23 cellular contexts compared by ENCODE assay signal in the genomic region with DNA sequence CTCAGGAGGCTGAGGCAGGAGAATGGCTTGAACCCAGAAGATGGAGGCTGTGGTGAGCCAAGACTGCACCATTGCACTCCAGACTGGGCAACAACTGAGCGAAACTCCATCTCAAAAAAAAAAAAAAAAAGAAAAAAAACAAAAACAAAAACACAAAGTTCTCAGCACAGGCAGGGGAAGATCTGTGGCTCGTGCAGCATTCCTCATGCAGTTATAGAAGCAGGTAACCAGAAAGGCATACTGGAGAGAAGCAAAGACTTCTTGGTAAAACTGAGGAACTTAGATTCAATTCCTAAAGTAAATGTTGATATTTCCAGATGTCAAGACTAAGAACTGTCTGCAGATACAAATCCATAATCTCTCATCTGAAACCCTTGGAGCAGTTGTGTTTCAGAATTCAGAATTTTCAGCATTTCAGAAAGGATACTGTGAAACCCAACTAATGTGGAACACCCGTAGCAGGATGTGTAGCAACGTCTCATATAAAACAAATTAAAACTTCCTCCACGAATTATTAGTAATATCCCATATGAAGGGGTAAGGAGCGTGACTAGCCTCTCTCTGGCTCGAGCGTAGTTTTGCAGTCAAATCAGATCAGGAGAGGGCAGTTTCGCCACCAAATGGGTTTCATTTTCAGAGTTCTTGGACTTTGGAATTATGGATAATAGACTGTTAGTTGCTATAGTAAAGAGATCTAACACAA. TPM values are rescaled to one million over a fixed set of nuclear protein-coding genes. Genes with fewer than 3 reads are reported as not detected.
A peak's percentile ranks its signal among the peaks of the same experiment; 100 is the strongest.
DNase-seq lines count a peak whose midpoint lies in the region; ATAC-seq and TF ChIP-seq lines count a peak whose summit lies in the region.
"Had no signal": no experiment of that assay in that cellular context is flagged by ENCODE, and none has a peak within 500 bp of the region (broad histone marks: within the 10 kb centered on the region; RNA-seq: fewer than 3 reads in every experiment).

No MANE protein-coding gene starts in this region.

- no peak overlapping the region for H3K4me3 Mint-ChIP-seq in CD14-positive monocyte
- H3K4me3 Mint-ChIP-seq: activated naive CD4-positive, alpha-beta T cell treated with anti-CD3 and anti-CD28 coated beads, Interleukin-2, amount 50 U/mL, for 24 hours; GM23338 had no signal

- H4K20me1 ChIP-seq in osteoblast (ENCODE audit: insufficient read depth, low read length): no peaks in the 10 kb centered on the region

- peaks cover 0 to 3% (median 2%) of the 10 kb centered on the region in 3 donors for H3K27me3 Mint-ChIP-seq in CD14-positive monocyte (ENCODE audit: low read depth in 3 of 3)

- H3K27me3 ChIP-seq in osteoblast (ENCODE audit: insufficient read depth, low read length): no peaks in the 10 kb centered on the region
- H3K27me3 ChIP-seq: brain microvascular endothelial cell, neutrophil, sigmoid colon, testis had no signal

- TF ChIP-seq CTCF in osteoblast (IDR thresholded peaks at IDR 0.05; ENCODE audit: extremely low read depth, low read depth, low read length): no peak
- no peak for TF ChIP-seq CTCF in CD14-positive monocyte (IDR thresholded peaks at IDR 0.05)

- H3K27ac Mint-ChIP-seq in CD14-positive monocyte: no peak overlapping the region
- H3K27ac Mint-ChIP-seq: activated naive CD4-positive, alpha-beta T cell treated with anti-CD3 and anti-CD28 coated beads, Interleukin-2, amount 50 U/mL, for 24 hours; GM23338 had no signal

- H3K4me1 Mint-ChIP-seq in CD14-positive monocyte: no peaks in the 10 kb centered on the region
- H3K4me1 Mint-ChIP-seq: activated naive CD4-positive, alpha-beta T cell treated with anti-CD3 and anti-CD28 coated beads, Interleukin-2, amount 50 U/mL, for 24 hours had no signal

- H3K27ac ChIP-seq in osteoblast (ENCODE audit: low read depth, low read length): no peak overlapping the region
- H3K27ac ChIP-seq: brain microvascular endothelial cell, neutrophil, sigmoid colon, SK-N-MC, testis had no signal

- ATAC-seq in GM19324 (IDR thresholded peaks at IDR 0.05; ENCODE audit: low FRiP score, unreplicated experiment): peak; percentile 38
- ATAC-seq in HG02610 (IDR thresholded peaks at IDR 0.05; ENCODE audit: unreplicated experiment): peak; percentile 25
- ATAC-seq in HG03521 (IDR thresholded peaks at IDR 0.05; ENCODE audit: unreplicated experiment): peak; percentile 21
- no peak for ATAC-seq in GM18517 (IDR thresholded peaks at IDR 0.05; ENCODE audit: unreplicated experiment)
- ATAC-seq: esophagus mucosa, GM23338 had no signal

- no peaks in the 10 kb centered on the region for H3K36me3 Mint-ChIP-seq in CD14-positive monocyte
- H3K36me3 Mint-ChIP-seq: activated naive CD4-positive, alpha-beta T cell treated with anti-CD3 and anti-CD28 coated beads, Interleukin-2, amount 50 U/mL, for 24 hours had no signal

- intact Hi-C loops in CD14-positive monocyte (cut with micrococcal nuclease): no loop called here

- H3K36me3 ChIP-seq in osteoblast (ENCODE audit: insufficient read depth, low read length): no peaks in the 10 kb centered on the region
- H3K36me3 ChIP-seq: brain microvascular endothelial cell, neutrophil, sigmoid colon had no signal

- peak overlapping the region; percentile 90 for H2AFZ ChIP-seq in osteoblast (ENCODE audit: low read length)
- H2AFZ ChIP-seq: GM23338 had no signal

- peaks cover 4 to 15% (median 13%) of the 10 kb centered on the region in 7 donors for H3K9me3 Mint-ChIP-seq in CD14-positive monocyte

- peak overlapping the region; percentile 75 for H3K4me2 ChIP-seq in osteoblast (ENCODE audit: insufficient read depth, low read length)
- H3K4me2 ChIP-seq: GM23338 had no signal

- peak overlapping the region; percentile 70 for H3K4me3 ChIP-seq in osteoblast (ENCODE audit: insufficient read depth, low read length)
- H3K4me3 ChIP-seq: GM23338, sigmoid colon, SK-N-MC, testis had no signal

- DNase-seq in osteoblast (ENCODE audit: insufficient read length, low spot score, missing footprints): no peak
- no peak for DNase-seq in T-helper 9 cell
- DNase-seq in T-helper 1 cell: no peak
- DNase-seq in CD14-positive monocyte (ENCODE audit: low spot score): no peak
- DNase-seq: activated CD4-positive, alpha-beta T cell treated with anti-CD3 and anti-CD28 coated beads, Interleukin-2, amount 50 U/mL, for 1 hour; brain microvascular endothelial cell; NCI-H2029; NCI-H524; OCI-M1; sigmoid colon; stimulated activated CD4-positive, alpha-beta T cell treated with anti-CD3 and anti-CD28 coated beads, Interleukin-2, amount 100 ng/mL, for 48 hours; testis had no signal

- H3K9me3 ChIP-seq in osteoblast (ENCODE audit: low read depth, low read length): no peaks in the 10 kb centered on the region
- H3K9me3 ChIP-seq: testis had no signal

- H3K4me1 ChIP-seq in osteoblast (ENCODE audit: insufficient read depth, low read length): no peaks in the 10 kb centered on the region
- H3K4me1 ChIP-seq: sigmoid colon, testis had no signal

- no peaks in the 10 kb centered on the region for H3K79me2 ChIP-seq in osteoblast (ENCODE audit: insufficient read depth, low read length)

RNA-seq across cellular contexts. Expression of gene SLC25A52, which starts 13.2 kb away (rescaled TPM):
- total RNA-seq in osteoblast: not detected in 2 replicates
- not detected for polyA plus RNA-seq in CD14-positive monocyte
- total RNA-seq: dermis microvascular lymphatic vessel endothelial cell, esophagus mucosa, GM23338, MCF 10A, sigmoid colon had no signal
- polyA plus RNA-seq: GM23338, sigmoid colon had no signal
